Comparison of ENCODE assay signal across 18 cellular contexts in genomic region chr11:121512468-121513465, GRCh38.
A peak's percentile ranks its signal among the peaks of the same experiment; 100 is the strongest.
DNase-seq lines count a peak whose midpoint lies in the region; ATAC-seq, FAIRE-seq and TF ChIP-seq lines count a peak whose summit lies in the region.
"Had no signal": no experiment of that assay in that cellular context is flagged by ENCODE, and none has a peak within 500 bp of the region (broad histone marks: within the 10 kb centered on the region; RNA-seq: fewer than 3 reads in every experiment).

No MANE protein-coding gene starts in this region.

- H3K4me3 Mint-ChIP-seq in activated T-cell treated with anti-CD3 and anti-CD28 coated beads, Interleukin-2, amount 50 U/mL, for 72 hours, result peak overlapping the region in 1 of 2 donors; percentile 3
- no peak overlapping the region for H3K4me3 Mint-ChIP-seq in activated T-cell treated with anti-CD3 and anti-CD28 coated beads, Interleukin-2, amount 50 U/mL, for 4 hours
- H3K4me3 Mint-ChIP-seq in WTC11 (no peak overlapping the region), immature natural killer cell (peak overlapping the region; percentile 50 to 81 (median 70))
- H3K4me3 Mint-ChIP-seq: activated CD4-positive, alpha-beta memory T cell treated with anti-CD3 and anti-CD28 coated beads, Interleukin-2, amount 10 ng/mL, durations not matched to agents 7 days and 5 days; neural progenitor cell; type B pancreatic cell had no signal

- POLR2A ChIA-PET in WTC11 (lab: Charles Lee), result no interaction called here

- CTCF ChIA-PET in WTC11 (lab: Charles Lee), result no interaction called here

- no peak for ATAC-seq in activated T-cell treated with anti-CD3 and anti-CD28 coated beads, Interleukin-2, amount 50 U/mL, for 72 hours (replicated peaks in 1 of 2)
- ATAC-seq in activated T-cell treated with anti-CD3 and anti-CD28 coated beads, Interleukin-2, amount 50 U/mL, for 4 hours, result no peak
- ATAC-seq in WTC11, result no peak

- H3K27ac Mint-ChIP-seq in activated T-cell treated with anti-CD3 and anti-CD28 coated beads, Interleukin-2, amount 50 U/mL, for 72 hours, result peak overlapping the region; percentile 30
- H3K27ac Mint-ChIP-seq in WTC11, result 0 out of 2 replicates have a peak overlapping the region, but pooled peaks have one; percentile 22
- peak overlapping the region; percentile 91 to 99 (median 98) for H3K27ac Mint-ChIP-seq in immature natural killer cell
- H3K27ac Mint-ChIP-seq: activated CD4-positive, alpha-beta memory T cell treated with anti-CD3 and anti-CD28 coated beads, Interleukin-2, amount 10 ng/mL, durations not matched to agents 7 days and 5 days; neural progenitor cell; type B pancreatic cell had no signal

- no peaks in the 10 kb centered on the region for H3K27me3 Mint-ChIP-seq in activated T-cell treated with anti-CD3 and anti-CD28 coated beads, Interleukin-2, amount 50 U/mL, for 72 hours (ENCODE audit: low read depth)
- H3K27me3 Mint-ChIP-seq in activated T-cell treated with anti-CD3 and anti-CD28 coated beads, Interleukin-2, amount 50 U/mL, for 4 hours (ENCODE audit: low read depth), result no peaks in the 10 kb centered on the region
- H3K27me3 Mint-ChIP-seq in WTC11 (ENCODE audit: low read depth) (no peaks in the 10 kb centered on the region), immature natural killer cell (ENCODE audit: low read depth in 3 of 3) (peaks cover 1 to 26% (median 23%) of the 10 kb centered on the region in 3 donors)
- H3K27me3 Mint-ChIP-seq: activated CD4-positive, alpha-beta memory T cell treated with anti-CD3 and anti-CD28 coated beads, Interleukin-2, amount 10 ng/mL, durations not matched to agents 7 days and 5 days; type B pancreatic cell had no signal

- no peak for TF ChIP-seq POLR2A in H54 (IDR thresholded peaks at IDR 0.05; ENCODE audit: low read depth, low read length)

- H3K36me3 Mint-ChIP-seq in activated T-cell treated with anti-CD3 and anti-CD28 coated beads, Interleukin-2, amount 50 U/mL, for 72 hours (ENCODE audit: insufficient read depth in 2 of 2), result peaks cover 9 to 25% of the 10 kb centered on the region in 2 donors
- peaks cover 55% of the 10 kb centered on the region for H3K36me3 Mint-ChIP-seq in activated T-cell treated with anti-CD3 and anti-CD28 coated beads, Interleukin-2, amount 50 U/mL, for 4 hours (ENCODE audit: insufficient read depth)
- H3K36me3 Mint-ChIP-seq in WTC11 (peaks cover 57% of the 10 kb centered on the region), immature natural killer cell (peaks cover 42 to 74% (median 48%) of the 10 kb centered on the region in 3 donors)

- peaks cover 67% of the 10 kb centered on the region for H3K4me1 Mint-ChIP-seq in activated T-cell treated with anti-CD3 and anti-CD28 coated beads, Interleukin-2, amount 50 U/mL, for 72 hours (ENCODE audit: low read depth)
- H3K4me1 Mint-ChIP-seq in activated T-cell treated with anti-CD3 and anti-CD28 coated beads, Interleukin-2, amount 50 U/mL, for 4 hours (ENCODE audit: low read depth), result peaks cover 61% of the 10 kb centered on the region
- peaks cover 11% of the 10 kb centered on the region for H3K4me1 Mint-ChIP-seq in WTC11
- peaks cover 89 to 97% of the 10 kb centered on the region in 2 donors for H3K4me1 Mint-ChIP-seq in immature natural killer cell

- no peak for TF ChIP-seq CTCF in WTC11 (IDR thresholded peaks at IDR 0.05)

- no peak for FAIRE-seq in H54 (lab: Jason Lieb, UNC)
- FAIRE-seq: endometrium, keratinocyte, TTC549 had no signal

- no peak for DNase-seq in activated T-cell treated with anti-CD3 and anti-CD28 coated beads, Interleukin-2, amount 50 U/mL, for 72 hours
- DNase-seq in activated T-cell treated with anti-CD3 and anti-CD28 coated beads, Interleukin-2, amount 50 U/mL, for 4 hours, result no peak
- DNase-seq in WTC11 (ENCODE audit: low spot score) (no peak), immature natural killer cell (peak; percentile 39 to 58 (median 52)), superior temporal gyrus (ENCODE audit: extremely low spot score) (peak; percentile 48), H54 (ENCODE audit: insufficient read length, low spot score) (no peak), NOMO-1 treated with DMSO at 0.1 percent for 48 hours (lab: John Stamatoyannopoulos, UW; ENCODE audit: unreplicated experiment) (no peak)
- DNase-seq in activated CD4-positive, CD25-positive, alpha-beta regulatory T cell treated with anti-CD3 and anti-CD28 coated beads, Interleukin-2, amount 50 U/mL, for 72 hours, result no peak
- DNase-seq: activated CD4-positive, alpha-beta memory T cell treated with anti-CD3 and anti-CD28 coated beads, Interleukin-2, amount 10 ng/mL, durations not matched to agents 7 days and 5 days; aorta; H7; mesendoderm; RPMI8226 had no signal

- peaks cover 0 to 1% of the 10 kb centered on the region in 2 donors for H3K9me3 Mint-ChIP-seq in activated T-cell treated with anti-CD3 and anti-CD28 coated beads, Interleukin-2, amount 50 U/mL, for 72 hours
- H3K9me3 Mint-ChIP-seq in activated T-cell treated with anti-CD3 and anti-CD28 coated beads, Interleukin-2, amount 50 U/mL, for 4 hours, result no peaks in the 10 kb centered on the region
- H3K9me3 Mint-ChIP-seq in WTC11 (peaks cover 6% of the 10 kb centered on the region), immature natural killer cell (no peaks in the 10 kb centered on the region)
- H3K9me3 Mint-ChIP-seq: activated CD4-positive, alpha-beta memory T cell treated with anti-CD3 and anti-CD28 coated beads, Interleukin-2, amount 10 ng/mL, durations not matched to agents 7 days and 5 days; type B pancreatic cell had no signal

TF ChIP-seq in WTC11, 78 proteins besides CTCF, POLR2A, EP300 and RAD21:
- TF ChIP-seq, protein P1, sequence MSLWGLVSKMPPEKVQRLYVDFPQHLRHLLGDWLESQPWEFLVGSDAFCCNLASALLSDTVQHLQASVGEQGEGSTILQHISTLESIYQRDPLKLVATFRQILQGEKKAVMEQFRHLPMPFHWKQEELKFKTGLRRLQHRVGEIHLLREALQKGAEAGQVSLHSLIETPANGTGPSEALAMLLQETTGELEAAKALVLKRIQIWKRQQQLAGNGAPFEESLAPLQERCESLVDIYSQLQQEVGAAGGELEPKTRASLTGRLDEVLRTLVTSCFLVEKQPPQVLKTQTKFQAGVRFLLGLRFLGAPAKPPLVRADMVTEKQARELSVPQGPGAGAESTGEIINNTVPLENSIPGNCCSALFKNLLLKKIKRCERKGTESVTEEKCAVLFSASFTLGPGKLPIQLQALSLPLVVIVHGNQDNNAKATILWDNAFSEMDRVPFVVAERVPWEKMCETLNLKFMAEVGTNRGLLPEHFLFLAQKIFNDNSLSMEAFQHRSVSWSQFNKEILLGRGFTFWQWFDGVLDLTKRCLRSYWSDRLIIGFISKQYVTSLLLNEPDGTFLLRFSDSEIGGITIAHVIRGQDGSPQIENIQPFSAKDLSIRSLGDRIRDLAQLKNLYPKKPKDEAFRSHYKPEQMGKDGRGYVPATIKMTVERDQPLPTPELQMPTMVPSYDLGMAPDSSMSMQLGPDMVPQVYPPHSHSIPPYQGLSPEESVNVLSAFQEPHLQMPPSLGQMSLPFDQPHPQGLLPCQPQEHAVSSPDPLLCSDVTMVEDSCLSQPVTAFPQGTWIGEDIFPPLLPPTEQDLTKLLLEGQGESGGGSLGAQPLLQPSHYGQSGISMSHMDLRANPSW (CRISPR knock-in tag; conservative IDR thresholded peaks at IDR 0.05; ENCODE audit: low read depth), result no peak
- TF ChIP-seq, protein P2, sequence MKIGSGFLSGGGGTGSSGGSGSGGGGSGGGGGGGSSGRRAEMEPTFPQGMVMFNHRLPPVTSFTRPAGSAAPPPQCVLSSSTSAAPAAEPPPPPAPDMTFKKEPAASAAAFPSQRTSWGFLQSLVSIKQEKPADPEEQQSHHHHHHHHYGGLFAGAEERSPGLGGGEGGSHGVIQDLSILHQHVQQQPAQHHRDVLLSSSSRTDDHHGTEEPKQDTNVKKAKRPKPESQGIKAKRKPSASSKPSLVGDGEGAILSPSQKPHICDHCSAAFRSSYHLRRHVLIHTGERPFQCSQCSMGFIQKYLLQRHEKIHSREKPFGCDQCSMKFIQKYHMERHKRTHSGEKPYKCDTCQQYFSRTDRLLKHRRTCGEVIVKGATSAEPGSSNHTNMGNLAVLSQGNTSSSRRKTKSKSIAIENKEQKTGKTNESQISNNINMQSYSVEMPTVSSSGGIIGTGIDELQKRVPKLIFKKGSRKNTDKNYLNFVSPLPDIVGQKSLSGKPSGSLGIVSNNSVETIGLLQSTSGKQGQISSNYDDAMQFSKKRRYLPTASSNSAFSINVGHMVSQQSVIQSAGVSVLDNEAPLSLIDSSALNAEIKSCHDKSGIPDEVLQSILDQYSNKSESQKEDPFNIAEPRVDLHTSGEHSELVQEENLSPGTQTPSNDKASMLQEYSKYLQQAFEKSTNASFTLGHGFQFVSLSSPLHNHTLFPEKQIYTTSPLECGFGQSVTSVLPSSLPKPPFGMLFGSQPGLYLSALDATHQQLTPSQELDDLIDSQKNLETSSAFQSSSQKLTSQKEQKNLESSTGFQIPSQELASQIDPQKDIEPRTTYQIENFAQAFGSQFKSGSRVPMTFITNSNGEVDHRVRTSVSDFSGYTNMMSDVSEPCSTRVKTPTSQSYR (CRISPR knock-in tag; IDR thresholded peaks at IDR 0.05), result no peak
- TF ChIP-seq TP53 (CRISPR knock-in tag; IDR thresholded peaks at IDR 0.05), result no peak
- TF ChIP-seq ZNF263 (CRISPR knock-in tag; IDR thresholded peaks at IDR 0.05; ENCODE audit: low read depth), result no peak
- TF ChIP-seq E2F4 (CRISPR knock-in tag; IDR thresholded peaks at IDR 0.05; ENCODE audit: borderline replicate concordance, low read depth), result no peak
- TF ChIP-seq ZNF423 (CRISPR knock-in tag; IDR thresholded peaks at IDR 0.05), result no peak

Comparison
In these comparisons a context has a peak if more than half of its experiments do, and no peak if none do; other contexts are left out.
1. DNase-seq: peak in immature natural killer cell (3 of 3) and superior temporal gyrus (single experiment); none in activated T-cell treated with anti-CD3 and anti-CD28 coated beads, Interleukin-2, amount 50 U/mL, for 72 hours (0 of 2), activated T-cell treated with anti-CD3 and anti-CD28 coated beads, Interleukin-2, amount 50 U/mL, for 4 hours (single experiment), WTC11 (single experiment), activated CD4-positive, CD25-positive, alpha-beta regulatory T cell treated with anti-CD3 and anti-CD28 coated beads, Interleukin-2, amount 50 U/mL, for 72 hours (single experiment), H54 (single experiment) and NOMO-1 treated with DMSO at 0.1 percent for 48 hours (single experiment).
2. H3K27ac Mint-ChIP-seq: peak in every context shown above with its lines; median percentile 98 in immature natural killer cell; 30 in activated T-cell treated with anti-CD3 and anti-CD28 coated beads, Interleukin-2, amount 50 U/mL, for 72 hours; 22 in WTC11.
3. H3K4me3 Mint-ChIP-seq: peak in immature natural killer cell (5 of 5); none in activated T-cell treated with anti-CD3 and anti-CD28 coated beads, Interleukin-2, amount 50 U/mL, for 4 hours (single experiment) and WTC11 (single experiment).